In genomic region chr17:44552361-44552760, GRCh38 we compare ENCODE assay signal across 1 cellular context.
TF ChIP-seq lines count a peak whose summit lies in the region.

No MANE protein-coding gene starts in this region.

TF ChIP-seq in IMR-90, 13 proteins besides CTCF, POLR2A, EP300 and RAD21:
- TF ChIP-seq MXI1 (IDR thresholded peaks at IDR 0.05; ENCODE audit: borderline replicate concordance, low read depth, low read length), result no peak
- TF ChIP-seq USF2 (IDR thresholded peaks at IDR 0.05; ENCODE audit: low read depth, low read length), result no peak
- no peak for TF ChIP-seq SMC3 (IDR thresholded peaks at IDR 0.05; ENCODE audit: low read depth, low read length)
- no peak for TF ChIP-seq NFE2L2 (IDR thresholded peaks at IDR 0.05; ENCODE audit: low read depth, low read length)
- no peak for TF ChIP-seq RCOR1 (IDR thresholded peaks at IDR 0.05; ENCODE audit: insufficient replicate concordance, low read length)
- TF ChIP-seq CHD1 (IDR thresholded peaks at IDR 0.05; ENCODE audit: low read depth, low read length), result no peak
- TF ChIP-seq BHLHE40 (IDR thresholded peaks at IDR 0.05; ENCODE audit: low read depth, low read length), result no peak
- TF ChIP-seq CEBPB (IDR thresholded peaks at IDR 0.05; ENCODE audit: low read depth, low read length), result no peak
- no peak for TF ChIP-seq ELK1 (IDR thresholded peaks at IDR 0.05; ENCODE audit: borderline replicate concordance, low read depth, low read length)
- no peak for TF ChIP-seq RFX5 (IDR thresholded peaks at IDR 0.05; ENCODE audit: low read depth, low read length)
- no peak for TF ChIP-seq FOS (IDR thresholded peaks at IDR 0.05; ENCODE audit: low read depth, low read length)
- TF ChIP-seq MAZ (IDR thresholded peaks at IDR 0.05; ENCODE audit: borderline replicate concordance, low read depth, low read length), result no peak
- TF ChIP-seq MAFK (IDR thresholded peaks at IDR 0.05; ENCODE audit: low read depth, low read length), result no peak
